In the genomic region with DNA sequence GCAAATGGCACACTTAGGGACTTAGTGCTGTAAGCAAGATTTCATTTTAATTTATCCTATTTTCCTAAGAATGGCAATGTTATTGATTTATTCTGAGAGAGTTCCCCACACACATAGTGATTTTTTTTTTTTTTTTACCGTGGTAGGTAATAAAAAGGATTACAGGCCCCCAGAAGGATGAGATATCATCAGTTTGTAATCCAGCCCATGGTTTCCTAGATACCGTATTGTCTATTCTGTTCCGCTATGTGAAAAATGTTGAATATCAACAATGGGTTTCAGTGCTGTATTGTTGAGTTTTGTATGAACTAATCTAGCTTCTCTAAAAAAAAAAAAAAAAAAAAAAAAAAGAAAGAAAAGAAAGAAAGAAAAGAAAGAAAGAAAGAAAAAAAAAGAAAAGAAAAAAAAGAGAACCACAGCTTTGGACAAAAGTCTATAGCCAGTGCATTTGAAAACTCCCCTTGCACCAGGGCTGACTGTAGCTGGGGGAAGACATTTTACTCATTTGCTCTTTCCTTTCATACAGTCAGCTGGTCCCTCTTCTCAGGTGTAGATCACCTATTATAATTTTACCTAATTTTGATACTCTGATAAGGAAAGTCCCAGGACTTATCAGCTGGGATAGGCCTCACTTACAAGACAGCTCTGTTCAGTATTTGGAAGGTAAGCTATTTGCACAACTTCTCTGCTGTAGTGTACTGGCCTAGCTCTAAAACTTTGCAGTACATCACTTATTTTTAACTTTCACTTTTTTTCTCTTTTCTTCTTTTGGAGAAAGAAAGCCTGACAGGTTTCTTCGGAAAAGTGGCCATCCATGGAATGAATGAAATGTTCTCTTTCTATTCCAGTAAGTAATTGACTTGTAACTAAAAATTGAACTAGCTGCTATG, we compare ENCODE assay signal across 2 cellular contexts.
TF ChIP-seq lines count a peak whose summit lies in the region.

No MANE protein-coding gene starts in this region.

TF ChIP-seq in HEK293, 187 proteins besides CTCF, POLR2A, EP300 and RAD21:
- TF ChIP-seq PRDM1 (tag by site-specific recombination; IDR thresholded peaks at IDR 0.05) (peak; percentile 56; the same call in 1 of the 2 replicates), ZNF560 (tag by site-specific recombination; IDR thresholded peaks at IDR 0.05; ENCODE audit: borderline replicate concordance) (no peak)

TF ChIP-seq in endothelial cell of umbilical vein, 7 proteins besides CTCF, POLR2A, EP300 and RAD21:
- TF ChIP-seq, protein P1, sequence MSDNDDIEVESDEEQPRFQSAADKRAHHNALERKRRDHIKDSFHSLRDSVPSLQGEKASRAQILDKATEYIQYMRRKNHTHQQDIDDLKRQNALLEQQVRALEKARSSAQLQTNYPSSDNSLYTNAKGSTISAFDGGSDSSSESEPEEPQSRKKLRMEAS (IDR thresholded peaks at IDR 0.05; ENCODE audit: insufficient read depth, insufficient read length): no peak
- no peak for TF ChIP-seq JUN (IDR thresholded peaks at IDR 0.05; ENCODE audit: borderline replicate concordance, insufficient read depth, insufficient read length, low read depth)
- no peak for TF ChIP-seq GATA2 (IDR thresholded peaks at IDR 0.05; ENCODE audit: insufficient read depth, insufficient read length, low read depth, low read length)
- no peak for TF ChIP-seq MYC (IDR thresholded peaks at IDR 0.05; ENCODE audit: low read depth, low read length)
- no peak for TF ChIP-seq EZH2 (IDR thresholded peaks at IDR 0.05; ENCODE audit: borderline replicate concordance, low read depth, low read length, severe bottlenecking)
- TF ChIP-seq POLR2AphosphoS5 (IDR thresholded peaks at IDR 0.05; ENCODE audit: insufficient read depth, low read depth, low read length): no peak
- TF ChIP-seq FOS (IDR thresholded peaks at IDR 0.05; ENCODE audit: borderline replicate concordance, insufficient read depth, low read length): no peak
TF ChIP-seq in endothelial cell of umbilical vein: peak in this region for 0.
